ENCODE assay signal across 22 cellular contexts in genomic region chr15:100995471-100996430, GRCh38.
"Had no signal": no experiment of that assay in that cellular context is flagged by ENCODE, and none has a peak within 500 bp of the region (broad histone marks: within the 10 kb centered on the region; RNA-seq: fewer than 3 reads in every experiment).

No MANE protein-coding gene starts in this region.

- H3K4me1 ChIP-seq: gastrocnemius medialis, heart left ventricle, left ventricle myocardium inferior, SJCRH30 had no signal

- H3K27ac Mint-ChIP-seq: activated CD8-positive, alpha-beta T cell treated with anti-CD3 and anti-CD28 coated beads, Interleukin-2, amount 10 ng/mL, durations not matched to agents 7 days and 5 days; activated naive CD8-positive, alpha-beta T cell; brain; nephron progenitor cell; WTC11 had no signal

- H3K4me1 Mint-ChIP-seq: brain, nephron progenitor cell had no signal

- H3K27ac ChIP-seq: gastrocnemius medialis, heart left ventricle, left ventricle myocardium inferior, SJCRH30, transverse colon had no signal

- H3K4me3 Mint-ChIP-seq: activated CD8-positive, alpha-beta T cell treated with anti-CD3 and anti-CD28 coated beads, Interleukin-2, amount 10 ng/mL, durations not matched to agents 7 days and 5 days; activated naive CD8-positive, alpha-beta T cell; brain; nephron progenitor cell; WTC11 had no signal

- H3K27me3 ChIP-seq: gastrocnemius medialis, heart left ventricle, SJCRH30, transverse colon had no signal

- H3K36me3 ChIP-seq: gastrocnemius medialis, left ventricle myocardium inferior, SJCRH30, transverse colon had no signal

- H3K36me3 Mint-ChIP-seq: activated naive CD8-positive, alpha-beta T cell; brain; WTC11 had no signal

- H3K9me3 ChIP-seq: gastrocnemius medialis, heart left ventricle, left ventricle myocardium inferior, SJCRH30, transverse colon had no signal

- ATAC-seq: activated CD8-positive, alpha-beta T cell treated with anti-CD3 and anti-CD28 coated beads, Interleukin-2, amount 10 ng/mL, durations not matched to agents 7 days and 5 days; gastrocnemius medialis; heart left ventricle; WTC11 had no signal

- H3K9me3 Mint-ChIP-seq: brain, nephron progenitor cell, WTC11 had no signal

- DNase-seq: activated CD4-positive, alpha-beta T cell treated with anti-CD3 and anti-CD28 coated beads for 4 hours; activated CD8-positive, alpha-beta memory T cell treated with anti-CD3 and anti-CD28 coated beads, Interleukin-2, amount 50 U/mL, for 4 hours; activated CD8-positive, alpha-beta T cell treated with anti-CD3 and anti-CD28 coated beads, Interleukin-2, amount 10 ng/mL, durations not matched to agents 7 days and 5 days; activated gamma-delta T cell; activated T-cell treated with anti-CD3 and anti-CD28 coated beads, Interleukin-2, amount 50 U/mL, for 48 hours; amniotic stem cell; central memory CD4-positive, alpha-beta T cell; cortex of kidney; effector memory CD4-positive, alpha-beta T cell; gastrocnemius medialis; heart left ventricle; left ventricle myocardium inferior; mesendoderm; nephron progenitor cell; SJCRH30; stimulated activated CD4-positive, alpha-beta T cell treated with anti-CD3 and anti-CD28 coated beads, Interleukin-2, amount 100 ng/mL, for 48 hours; stimulated activated naive CD4-positive, alpha-beta T cell; T-helper 2 cell; transverse colon had no signal

- H3K27me3 Mint-ChIP-seq: activated naive CD8-positive, alpha-beta T cell had no signal

- H3K4me3 ChIP-seq: gastrocnemius medialis, heart left ventricle, left ventricle myocardium inferior, SJCRH30, transverse colon had no signal
